Comparison of ENCODE assay signal across 8 cellular contexts in genomic region chr1:226827968-226828513, GRCh38. TPM values are rescaled to one million over a fixed set of nuclear protein-coding genes. Genes with fewer than 3 reads are reported as not detected.
DNase-seq lines count a peak whose midpoint lies in the region; ATAC-seq and TF ChIP-seq lines count a peak whose summit lies in the region.

No MANE protein-coding gene starts in this region.

- DNase-seq in NCI-H187 treated with DMSO at 0.1 percent for 48 hours (lab: John Stamatoyannopoulos, UW) = peak; percentile 4
- DNase-seq in T-helper 17 cell = peak; percentile 85 to 94 (median 87)
- peak; percentile 28 to 94 (median 82) for DNase-seq in amygdala (lab: John Stamatoyannopoulos, UW)
- peak; percentile 94 for DNase-seq in hepatic stellate cell (ENCODE audit: low spot score)
- DNase-seq in retinal pigment epithelial cell (ENCODE audit: low read depth) = peak; percentile 66
- no peak for DNase-seq in T1000 (lab: John Stamatoyannopoulos, UW)

- no peak overlapping the region for H3K4me3 ChIP-seq in retinal pigment epithelial cell (ENCODE audit: low read length)

- H3K4me3 Mint-ChIP-seq in T-helper 17 cell = peak overlapping the region; percentile 41

- no peaks in the 10 kb centered on the region for H3K9me3 ChIP-seq in T-helper 17 cell (ENCODE audit: control insufficient read depth, low read length, poor library complexity, severe bottlenecking)

- H3K4me1 Mint-ChIP-seq in T-helper 17 cell = peaks cover 17% of the 10 kb centered on the region

- ATAC-seq in GM18508 (IDR thresholded peaks at IDR 0.05; ENCODE audit: insufficient read depth, unreplicated experiment) (peak; percentile 59), HG03025 (IDR thresholded peaks at IDR 0.05; ENCODE audit: low FRiP score, unreplicated experiment) (peak; percentile 89), T-helper 17 cell (peak; percentile 99)

- TF ChIP-seq CTCF in retinal pigment epithelial cell (conservative IDR thresholded peaks at IDR 0.05; ENCODE audit: low read depth, low read length) = peak; percentile 90

- H3K27me3 Mint-ChIP-seq in T-helper 17 cell = peaks cover 7% of the 10 kb centered on the region

- peak overlapping the region; percentile 87 for H3K27ac Mint-ChIP-seq in T-helper 17 cell

- H3K36me3 Mint-ChIP-seq in T-helper 17 cell (ENCODE audit: low read depth) = peaks cover 2% of the 10 kb centered on the region

RNA-seq across cellular contexts. Expression of gene PSEN2, which starts 42.4 kb away (rescaled TPM):
- 1 to 10 TPM; 2.0 to 3.4 TPM for total RNA-seq in T-helper 17 cell
